In genomic region chr12:52364901-52365489, GRCh38 we compare ENCODE assay signal across 25 cellular contexts. TPM values are rescaled to one million over a fixed set of nuclear protein-coding genes. Genes with fewer than 3 reads are reported as not detected.
"Had no signal": no experiment of that assay in that cellular context is flagged by ENCODE, and none has a peak within 500 bp of the region (broad histone marks: within the 10 kb centered on the region; RNA-seq: fewer than 3 reads in every experiment).

No MANE protein-coding gene starts in this region.

- H3K27me3 ChIP-seq: esophagus muscularis mucosa, pancreas, suprapubic skin, upper lobe of left lung, vagina had no signal

- H3K27ac ChIP-seq: epithelial cell of prostate, esophagus muscularis mucosa, gastrocnemius medialis, heart right ventricle, pancreas, suprapubic skin, tibial artery, upper lobe of left lung, vagina had no signal

- H3K4me3 Mint-ChIP-seq: dendritic cell treated with granulocyte-macrophage colony-stimulating factor and Interleukin-4, amounts not matched to agents 40 ng/mL and 50 ng/mL, for 4 days; effector memory CD8-positive, alpha-beta T cell; naive thymus-derived CD8-positive, alpha-beta T cell; neural crest cell had no signal

- ATAC-seq: effector memory CD8-positive, alpha-beta T cell; gastrocnemius medialis; heart right ventricle; left lobe of liver; mucosa of descending colon; naive thymus-derived CD8-positive, alpha-beta T cell; pancreas; right cardiac atrium; stimulated activated naive CD8-positive, alpha-beta T cell treated with anti-CD3 and anti-CD28 coated beads, Interleukin-15, Interleukin-2, amounts not matched to agents 100 U/mL and 50 U/mL, for 24 hours had no signal

- H3K36me3 Mint-ChIP-seq: naive thymus-derived CD8-positive, alpha-beta T cell had no signal

- H3K4me1 Mint-ChIP-seq: neural crest cell had no signal

- H3K4me3 ChIP-seq: esophagus muscularis mucosa, gastrocnemius medialis, heart right ventricle, mucosa of descending colon, pancreas, suprapubic skin, tibial artery, upper lobe of left lung, vagina had no signal

- H3K36me3 ChIP-seq: esophagus muscularis mucosa, gastrocnemius medialis, heart right ventricle, pancreas, suprapubic skin, tibial artery, upper lobe of left lung, vagina had no signal

- H3K9me3 ChIP-seq: esophagus muscularis mucosa, gastrocnemius medialis, heart right ventricle, mucosa of descending colon, pancreas, suprapubic skin, tibial artery, upper lobe of left lung, vagina had no signal

- H3K27ac Mint-ChIP-seq: dendritic cell treated with granulocyte-macrophage colony-stimulating factor and Interleukin-4, amounts not matched to agents 40 ng/mL and 50 ng/mL, for 4 days; progenitor cell of endocrine pancreas had no signal

- H3K4me1 ChIP-seq: esophagus muscularis mucosa, gastrocnemius medialis, heart right ventricle, pancreas, tibial artery, upper lobe of left lung, vagina had no signal

- DNase-seq: effector memory CD8-positive, alpha-beta T cell; gastrocnemius medialis; heart right ventricle; hypothalamus; kidney glomerular epithelial cell; mammary epithelial cell; mucosa of descending colon; naive thymus-derived CD8-positive, alpha-beta T cell; nucleus accumbens; pancreas; right cardiac atrium; small intestine; stimulated activated CD4-positive, alpha-beta T cell treated with anti-CD3 and anti-CD28 coated beads, Interleukin-2, amount 100 ng/mL, for 48 hours; stimulated activated naive CD8-positive, alpha-beta T cell treated with anti-CD3 and anti-CD28 coated beads, Interleukin-15, Interleukin-2, amounts not matched to agents 100 U/mL and 50 U/mL, for 24 hours; tibial artery; upper lobe of left lung had no signal

- H3K9me3 Mint-ChIP-seq: dendritic cell treated with granulocyte-macrophage colony-stimulating factor and Interleukin-4, amounts not matched to agents 40 ng/mL and 50 ng/mL, for 4 days; effector memory CD8-positive, alpha-beta T cell; naive thymus-derived CD8-positive, alpha-beta T cell; neural crest cell had no signal

RNA-seq across cellular contexts. Expression of gene KRT85, which starts 2.3 kb away (rescaled TPM):
- total RNA-seq: esophagus muscularis mucosa; fibroblast of villous mesenchyme; gastrocnemius medialis; heart right ventricle; left lobe of liver; mammary epithelial cell; mucosa of descending colon; naive thymus-derived CD8-positive, alpha-beta T cell; neural crest cell; pancreas; progenitor cell of endocrine pancreas; right cardiac atrium; upper lobe of left lung; vagina had no signal

RNA-seq across cellular contexts. Expression of gene KRT84, which starts 20.5 kb away (rescaled TPM):
- total RNA-seq: esophagus muscularis mucosa; fibroblast of villous mesenchyme; gastrocnemius medialis; heart right ventricle; left lobe of liver; mucosa of descending colon; naive thymus-derived CD8-positive, alpha-beta T cell; neural crest cell; pancreas; progenitor cell of endocrine pancreas; right cardiac atrium; upper lobe of left lung; vagina had no signal

RNA-seq across cellular contexts. Expression of gene KRT82, which starts 41.1 kb away (rescaled TPM):
- total RNA-seq: esophagus muscularis mucosa; fibroblast of villous mesenchyme; gastrocnemius medialis; heart right ventricle; left lobe of liver; mammary epithelial cell; mucosa of descending colon; naive thymus-derived CD8-positive, alpha-beta T cell; neural crest cell; pancreas; progenitor cell of endocrine pancreas; right cardiac atrium; upper lobe of left lung; vagina had no signal

RNA-seq across cellular contexts. Expression of gene KRT83, which starts 43.8 kb away (rescaled TPM):
- total RNA-seq: esophagus muscularis mucosa; fibroblast of villous mesenchyme; heart right ventricle; left lobe of liver; mucosa of descending colon; naive thymus-derived CD8-positive, alpha-beta T cell; neural crest cell; pancreas; progenitor cell of endocrine pancreas; right cardiac atrium; upper lobe of left lung; vagina had no signal
